Comparison of ENCODE assay signal across 1 cellular context in genomic region chr10:32972454-32972853, GRCh38.
TF ChIP-seq lines count a peak whose summit lies in the region.

No MANE protein-coding gene starts in this region.

TF ChIP-seq in GM23338, 12 proteins besides CTCF, POLR2A, EP300 and RAD21 (continued from another document):
- TF ChIP-seq, protein P1, sequence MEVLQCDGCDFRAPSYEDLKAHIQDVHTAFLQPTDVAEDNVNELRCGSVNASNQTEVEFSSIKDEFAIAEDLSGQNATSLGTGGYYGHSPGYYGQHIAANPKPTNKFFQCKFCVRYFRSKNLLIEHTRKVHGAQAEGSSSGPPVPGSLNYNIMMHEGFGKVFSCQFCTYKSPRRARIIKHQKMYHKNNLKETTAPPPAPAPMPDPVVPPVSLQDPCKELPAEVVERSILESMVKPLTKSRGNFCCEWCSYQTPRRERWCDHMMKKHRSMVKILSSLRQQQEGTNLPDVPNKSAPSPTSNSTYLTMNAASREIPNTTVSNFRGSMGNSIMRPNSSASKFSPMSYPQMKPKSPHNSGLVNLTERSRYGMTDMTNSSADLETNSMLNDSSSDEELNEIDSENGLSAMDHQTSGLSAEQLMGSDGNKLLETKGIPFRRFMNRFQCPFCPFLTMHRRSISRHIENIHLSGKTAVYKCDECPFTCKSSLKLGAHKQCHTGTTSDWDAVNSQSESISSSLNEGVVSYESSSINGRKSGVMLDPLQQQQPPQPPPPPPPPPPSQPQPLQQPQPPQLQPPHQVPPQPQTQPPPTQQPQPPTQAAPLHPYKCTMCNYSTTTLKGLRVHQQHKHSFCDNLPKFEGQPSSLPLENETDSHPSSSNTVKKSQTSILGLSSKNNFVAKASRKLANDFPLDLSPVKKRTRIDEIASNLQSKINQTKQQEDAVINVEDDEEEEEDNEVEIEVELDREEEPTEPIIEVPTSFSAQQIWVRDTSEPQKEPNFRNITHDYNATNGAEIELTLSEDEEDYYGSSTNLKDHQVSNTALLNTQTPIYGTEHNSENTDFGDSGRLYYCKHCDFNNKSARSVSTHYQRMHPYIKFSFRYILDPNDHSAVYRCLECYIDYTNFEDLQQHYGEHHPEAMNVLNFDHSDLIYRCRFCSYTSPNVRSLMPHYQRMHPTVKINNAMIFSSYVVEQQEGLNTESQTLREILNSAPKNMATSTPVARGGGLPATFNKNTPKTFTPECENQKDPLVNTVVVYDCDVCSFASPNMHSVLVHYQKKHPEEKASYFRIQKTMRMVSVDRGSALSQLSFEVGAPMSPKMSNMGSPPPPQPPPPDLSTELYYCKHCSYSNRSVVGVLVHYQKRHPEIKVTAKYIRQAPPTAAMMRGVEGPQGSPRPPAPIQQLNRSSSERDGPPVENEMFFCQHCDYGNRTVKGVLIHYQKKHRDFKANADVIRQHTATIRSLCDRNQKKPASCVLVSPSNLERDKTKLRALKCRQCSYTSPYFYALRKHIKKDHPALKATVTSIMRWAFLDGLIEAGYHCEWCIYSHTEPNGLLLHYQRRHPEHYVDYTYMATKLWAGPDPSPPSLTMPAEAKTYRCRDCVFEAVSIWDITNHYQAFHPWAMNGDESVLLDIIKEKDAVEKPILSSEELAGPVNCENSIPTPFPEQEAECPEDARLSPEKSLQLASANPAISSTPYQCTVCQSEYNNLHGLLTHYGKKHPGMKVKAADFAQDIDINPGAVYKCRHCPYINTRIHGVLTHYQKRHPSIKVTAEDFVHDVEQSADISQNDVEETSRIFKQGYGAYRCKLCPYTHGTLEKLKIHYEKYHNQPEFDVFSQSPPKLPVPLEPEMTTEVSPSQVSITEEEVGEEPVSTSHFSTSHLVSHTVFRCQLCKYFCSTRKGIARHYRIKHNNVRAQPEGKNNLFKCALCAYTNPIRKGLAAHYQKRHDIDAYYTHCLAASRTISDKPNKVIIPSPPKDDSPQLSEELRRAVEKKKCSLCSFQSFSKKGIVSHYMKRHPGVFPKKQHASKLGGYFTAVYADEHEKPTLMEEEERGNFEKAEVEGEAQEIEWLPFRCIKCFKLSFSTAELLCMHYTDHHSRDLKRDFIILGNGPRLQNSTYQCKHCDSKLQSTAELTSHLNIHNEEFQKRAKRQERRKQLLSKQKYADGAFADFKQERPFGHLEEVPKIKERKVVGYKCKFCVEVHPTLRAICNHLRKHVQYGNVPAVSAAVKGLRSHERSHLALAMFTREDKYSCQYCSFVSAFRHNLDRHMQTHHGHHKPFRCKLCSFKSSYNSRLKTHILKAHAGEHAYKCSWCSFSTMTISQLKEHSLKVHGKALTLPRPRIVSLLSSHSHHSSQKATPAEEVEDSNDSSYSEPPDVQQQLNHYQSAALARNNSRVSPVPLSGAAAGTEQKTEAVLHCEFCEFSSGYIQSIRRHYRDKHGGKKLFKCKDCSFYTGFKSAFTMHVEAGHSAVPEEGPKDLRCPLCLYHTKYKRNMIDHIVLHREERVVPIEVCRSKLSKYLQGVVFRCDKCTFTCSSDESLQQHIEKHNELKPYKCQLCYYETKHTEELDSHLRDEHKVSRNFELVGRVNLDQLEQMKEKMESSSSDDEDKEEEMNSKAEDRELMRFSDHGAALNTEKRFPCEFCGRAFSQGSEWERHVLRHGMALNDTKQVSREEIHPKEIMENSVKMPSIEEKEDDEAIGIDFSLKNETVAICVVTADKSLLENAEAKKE (CRISPR knock-in tag; IDR thresholded peaks at IDR 0.05) = no peak
- no peak for TF ChIP-seq NANOG (IDR thresholded peaks at IDR 0.05; ENCODE audit: borderline replicate concordance)
- no peak for TF ChIP-seq ZNF114 (CRISPR knock-in tag; IDR thresholded peaks at IDR 0.05)
- TF ChIP-seq, protein P2, sequence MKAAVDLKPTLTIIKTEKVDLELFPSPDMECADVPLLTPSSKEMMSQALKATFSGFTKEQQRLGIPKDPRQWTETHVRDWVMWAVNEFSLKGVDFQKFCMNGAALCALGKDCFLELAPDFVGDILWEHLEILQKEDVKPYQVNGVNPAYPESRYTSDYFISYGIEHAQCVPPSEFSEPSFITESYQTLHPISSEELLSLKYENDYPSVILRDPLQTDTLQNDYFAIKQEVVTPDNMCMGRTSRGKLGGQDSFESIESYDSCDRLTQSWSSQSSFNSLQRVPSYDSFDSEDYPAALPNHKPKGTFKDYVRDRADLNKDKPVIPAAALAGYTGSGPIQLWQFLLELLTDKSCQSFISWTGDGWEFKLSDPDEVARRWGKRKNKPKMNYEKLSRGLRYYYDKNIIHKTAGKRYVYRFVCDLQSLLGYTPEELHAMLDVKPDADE (IDR thresholded peaks at IDR 0.05) = no peak
- no peak for TF ChIP-seq EZH2phosphoT487 (IDR thresholded peaks at IDR 0.05; ENCODE audit: unreplicated experiment)
- no peak for TF ChIP-seq POLR2AphosphoS5 (IDR thresholded peaks at IDR 0.05; ENCODE audit: low read depth)
- no peak for TF ChIP-seq CREB1 (CRISPR knock-in tag; IDR thresholded peaks at IDR 0.05; ENCODE audit: low read depth)
- TF ChIP-seq, protein P3, sequence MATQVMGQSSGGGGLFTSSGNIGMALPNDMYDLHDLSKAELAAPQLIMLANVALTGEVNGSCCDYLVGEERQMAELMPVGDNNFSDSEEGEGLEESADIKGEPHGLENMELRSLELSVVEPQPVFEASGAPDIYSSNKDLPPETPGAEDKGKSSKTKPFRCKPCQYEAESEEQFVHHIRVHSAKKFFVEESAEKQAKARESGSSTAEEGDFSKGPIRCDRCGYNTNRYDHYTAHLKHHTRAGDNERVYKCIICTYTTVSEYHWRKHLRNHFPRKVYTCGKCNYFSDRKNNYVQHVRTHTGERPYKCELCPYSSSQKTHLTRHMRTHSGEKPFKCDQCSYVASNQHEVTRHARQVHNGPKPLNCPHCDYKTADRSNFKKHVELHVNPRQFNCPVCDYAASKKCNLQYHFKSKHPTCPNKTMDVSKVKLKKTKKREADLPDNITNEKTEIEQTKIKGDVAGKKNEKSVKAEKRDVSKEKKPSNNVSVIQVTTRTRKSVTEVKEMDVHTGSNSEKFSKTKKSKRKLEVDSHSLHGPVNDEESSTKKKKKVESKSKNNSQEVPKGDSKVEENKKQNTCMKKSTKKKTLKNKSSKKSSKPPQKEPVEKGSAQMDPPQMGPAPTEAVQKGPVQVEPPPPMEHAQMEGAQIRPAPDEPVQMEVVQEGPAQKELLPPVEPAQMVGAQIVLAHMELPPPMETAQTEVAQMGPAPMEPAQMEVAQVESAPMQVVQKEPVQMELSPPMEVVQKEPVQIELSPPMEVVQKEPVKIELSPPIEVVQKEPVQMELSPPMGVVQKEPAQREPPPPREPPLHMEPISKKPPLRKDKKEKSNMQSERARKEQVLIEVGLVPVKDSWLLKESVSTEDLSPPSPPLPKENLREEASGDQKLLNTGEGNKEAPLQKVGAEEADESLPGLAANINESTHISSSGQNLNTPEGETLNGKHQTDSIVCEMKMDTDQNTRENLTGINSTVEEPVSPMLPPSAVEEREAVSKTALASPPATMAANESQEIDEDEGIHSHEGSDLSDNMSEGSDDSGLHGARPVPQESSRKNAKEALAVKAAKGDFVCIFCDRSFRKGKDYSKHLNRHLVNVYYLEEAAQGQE (IDR thresholded peaks at IDR 0.05; ENCODE audit: unreplicated experiment) = no peak
- no peak for TF ChIP-seq JUNB (IDR thresholded peaks at IDR 0.05; ENCODE audit: unreplicated experiment)
